Comparison of ENCODE assay signal across 11 cellular contexts in the genomic region with DNA sequence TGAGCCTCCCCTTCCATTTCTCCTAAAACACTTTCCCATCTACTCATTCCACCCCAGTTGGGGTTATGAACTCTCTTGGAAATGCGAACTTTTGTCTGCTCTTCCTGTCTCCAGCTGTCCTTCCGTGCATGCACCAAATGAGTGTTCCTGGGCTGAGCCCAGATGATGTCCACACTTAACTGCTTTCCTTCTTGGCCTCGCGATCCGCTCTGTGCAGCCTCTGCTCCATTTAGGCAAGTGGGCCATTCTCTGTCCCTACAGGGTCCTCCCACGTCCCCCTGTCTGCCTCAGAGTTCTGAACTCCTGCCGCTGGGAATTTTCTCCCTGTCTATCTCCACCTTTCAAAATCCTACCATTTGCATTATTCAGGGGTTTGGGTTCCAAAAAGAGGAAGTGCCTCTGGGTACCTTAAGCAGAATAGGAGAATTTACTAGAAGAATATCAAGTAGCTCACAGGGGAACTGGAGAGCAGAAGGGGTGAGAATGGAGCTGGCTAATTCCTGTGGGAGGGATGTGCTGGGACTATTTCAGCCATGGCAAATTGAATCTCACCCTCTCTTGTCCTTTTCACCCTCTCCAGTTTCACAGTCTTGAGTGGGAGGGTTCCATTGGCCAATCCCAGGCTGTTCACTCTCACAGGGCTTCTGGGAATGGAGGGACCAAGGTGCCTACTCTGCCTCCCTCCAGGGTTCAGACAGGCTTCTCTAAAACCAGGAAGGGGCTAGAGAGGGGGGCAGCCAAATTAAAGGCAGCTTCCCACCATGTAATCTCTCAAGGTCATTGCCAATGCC. TPM values are rescaled to one million over a fixed set of nuclear protein-coding genes. Genes with fewer than 3 reads are reported as not detected.
DNase-seq lines count a peak whose midpoint lies in the region; ATAC-seq and TF ChIP-seq lines count a peak whose summit lies in the region.
"Had no signal": no experiment of that assay in that cellular context is flagged by ENCODE, and none has a peak within 500 bp of the region (broad histone marks: within the 10 kb centered on the region; RNA-seq: fewer than 3 reads in every experiment).

No MANE protein-coding gene starts in this region.

- peaks cover 15 to 65% (median 35%) of the 10 kb centered on the region in 6 donors for H3K4me1 ChIP-seq in spleen

- no peak for ATAC-seq in activated T-cell treated with anti-CD3 and anti-CD28 coated beads, Interleukin-2, amount 50 U/mL, for 4 hours
- ATAC-seq: Panc1 had no signal

- H3K27me3 ChIP-seq in spleen (replicated peaks in 1 of 7): no peaks in the 10 kb centered on the region

- H3K36me3 Mint-ChIP-seq in activated T-cell treated with anti-CD3 and anti-CD28 coated beads, Interleukin-2, amount 50 U/mL, for 4 hours (ENCODE audit: insufficient read depth): no peaks in the 10 kb centered on the region
- peaks cover 3% of the 10 kb centered on the region for H3K36me3 Mint-ChIP-seq in activated naive CD8-positive, alpha-beta T cell

- H3K27ac ChIP-seq in spleen: peak overlapping the region; percentile 30 to 97 (median 71)

- peak overlapping the region; percentile 76 for H3K4me3 Mint-ChIP-seq in activated T-cell treated with anti-CD3 and anti-CD28 coated beads, Interleukin-2, amount 50 U/mL, for 4 hours
- peak overlapping the region; percentile 81 for H3K4me3 Mint-ChIP-seq in activated naive CD8-positive, alpha-beta T cell

- no peak for TF ChIP-seq POLR2A in spleen (IDR thresholded peaks at IDR 0.05)

- peak overlapping the region; percentile 97 for H3K27ac Mint-ChIP-seq in activated naive CD8-positive, alpha-beta T cell

- peaks cover 3% of the 10 kb centered on the region for H3K9me3 Mint-ChIP-seq in activated T-cell treated with anti-CD3 and anti-CD28 coated beads, Interleukin-2, amount 50 U/mL, for 4 hours
- no peaks in the 10 kb centered on the region for H3K9me3 Mint-ChIP-seq in activated naive CD8-positive, alpha-beta T cell (ENCODE audit: low read depth)

- peaks cover 83% of the 10 kb centered on the region for H3K4me1 Mint-ChIP-seq in activated T-cell treated with anti-CD3 and anti-CD28 coated beads, Interleukin-2, amount 50 U/mL, for 4 hours (ENCODE audit: low read depth)
- H3K4me1 Mint-ChIP-seq in activated naive CD8-positive, alpha-beta T cell (ENCODE audit: low read depth): peaks cover 81% of the 10 kb centered on the region

- no peak overlapping the region for H3K4me3 ChIP-seq in spleen
- H3K4me3 ChIP-seq in foreskin fibroblast (ENCODE audit: low read depth in 1 of 2, low read length in 2 of 2): no peak overlapping the region
- H3K4me3 ChIP-seq: skin epidermis had no signal

- H3K36me3 ChIP-seq in spleen: no peaks in the 10 kb centered on the region

- TF ChIP-seq CTCF in spleen (IDR thresholded peaks at IDR 0.05 in 8 of 11, conservative IDR thresholded peaks at IDR 0.05 in 3 of 11): no peak
- no peak for TF ChIP-seq CTCF in foreskin fibroblast (IDR thresholded peaks at IDR 0.05; ENCODE audit: low read depth, low read length)

- intact Hi-C loops in spleen (cut with DNase I; ENCODE audit: low total_unique reads): no loop called here

- 74 to 89% (median 79%) methylated on average over 7 of the region's 7 CpGs for WGBS in spleen, 5 donors

- DNase-seq in activated T-cell treated with anti-CD3 and anti-CD28 coated beads, Interleukin-2, amount 50 U/mL, for 4 hours: no peak
- DNase-seq in activated T-cell treated with anti-CD3 and anti-CD28 coated beads for 4 hours (no peak), MV-4-11 (lab: John Stamatoyannopoulos, UW) (peak; percentile 33), spleen (no peak), foreskin fibroblast (no peak), NCI-H1105 treated with DMSO at 0.1 percent for 48 hours (lab: John Stamatoyannopoulos, UW) (no peak), NCI-H1436 (lab: John Stamatoyannopoulos, UW) (no peak)
- DNase-seq: activated CD4-positive, alpha-beta T cell treated with anti-CD3 and anti-CD28 coated beads for 4 hours had no signal

- H3K9me3 ChIP-seq in spleen: no peaks in the 10 kb centered on the region

- no peaks in the 10 kb centered on the region for H3K27me3 Mint-ChIP-seq in activated T-cell treated with anti-CD3 and anti-CD28 coated beads, Interleukin-2, amount 50 U/mL, for 4 hours (ENCODE audit: low read depth)
- H3K27me3 Mint-ChIP-seq in activated naive CD8-positive, alpha-beta T cell: no peaks in the 10 kb centered on the region

RNA-seq across cellular contexts. Expression of a gene that starts 4.6 kb away (rescaled TPM):
- total RNA-seq in activated T-cell treated with anti-CD3 and anti-CD28 coated beads, Interleukin-2, amount 50 U/mL, for 4 hours: 10 to 100 TPM; 71.6 to 79.1 (median 73.5) TPM
- 100 to 1,000 TPM in 2 of 7 donors, 10 to 100 TPM in 5; 50.3 to 106 (median 82.9) TPM for total RNA-seq in spleen
- polyA plus RNA-seq in spleen: 10 to 100 TPM; 21.5 to 32.1 (median 30.0) TPM
